3 cellular contexts compared by ENCODE assay signal in the genomic region with DNA sequence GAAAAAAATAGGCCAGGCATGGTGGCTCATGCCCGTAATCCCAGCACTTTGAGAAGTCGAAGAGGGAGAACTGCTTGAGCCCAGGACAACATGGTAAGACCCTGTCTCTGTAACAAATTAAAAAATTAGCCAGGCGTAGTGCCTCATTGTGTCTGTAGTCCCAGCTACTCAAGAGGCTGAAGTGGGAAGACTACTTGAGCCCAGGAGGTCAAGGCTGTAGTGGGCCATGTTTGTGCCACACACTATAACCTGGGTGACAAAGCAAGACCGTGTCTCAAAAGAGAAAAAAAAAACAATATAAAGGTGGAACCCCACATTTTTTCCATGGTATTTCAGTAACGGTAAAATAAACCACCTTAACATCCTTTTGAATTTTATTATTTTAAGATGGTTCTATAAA.
"Had no signal": no experiment of that assay in that cellular context is flagged by ENCODE, and none has a peak within 500 bp of the region (broad histone marks: within the 10 kb centered on the region; RNA-seq: fewer than 3 reads in every experiment).

No MANE protein-coding gene starts in this region.

- H3K4me3 ChIP-seq: GM12878 had no signal

- ATAC-seq: GM12878 had no signal

- DNase-seq: GDM1, GF-D8 had no signal
